In genomic region chr2:229164545-229165249, GRCh38 we compare ENCODE assay signal across 19 cellular contexts.
DNase-seq lines count a peak whose midpoint lies in the region; ATAC-seq, FAIRE-seq and TF ChIP-seq lines count a peak whose summit lies in the region.
"Had no signal": no experiment of that assay in that cellular context is flagged by ENCODE, and none has a peak within 500 bp of the region (broad histone marks: within the 10 kb centered on the region; RNA-seq: fewer than 3 reads in every experiment).

No MANE protein-coding gene starts in this region.

- H3K27ac ChIP-seq in A549 = no peak overlapping the region
- no peak overlapping the region for H3K27ac ChIP-seq in RWPE2 (ENCODE audit: poor library complexity, severe bottlenecking)
- H3K27ac ChIP-seq: gastroesophageal sphincter, prostate gland had no signal

- H3K27me3 ChIP-seq in RWPE2 (ENCODE audit: insufficient read depth, poor library complexity, severe bottlenecking) = no peaks in the 10 kb centered on the region
- H3K27me3 ChIP-seq: gastroesophageal sphincter, Peyer's patch had no signal

- TF ChIP-seq CTCF in A549 (IDR thresholded peaks at IDR 0.05) (no peak), RWPE2 (IDR thresholded peaks at IDR 0.05; ENCODE audit: poor library complexity, severe bottlenecking) (no peak)

- H3K4me2 ChIP-seq in A549 = no peak overlapping the region

- H3K4me3 ChIP-seq in A549 (no peak overlapping the region), RWPE2 (ENCODE audit: severe bottlenecking) (no peak overlapping the region)
- H3K4me3 ChIP-seq: gastroesophageal sphincter, GM12878, Peyer's patch, prostate gland had no signal

- peak; percentile 45 to 50; a peak in 3 of 6 replicates for ATAC-seq in A549
- peak; percentile 58; the same call in 1 of the 3 replicates for ATAC-seq in RWPE2 (ENCODE audit: low read depth)
- ATAC-seq in left colon = peak; percentile 36
- ATAC-seq in HG02938 (IDR thresholded peaks at IDR 0.05; ENCODE audit: unreplicated experiment) = no peak
- no peak for ATAC-seq in GM18870 (IDR thresholded peaks at IDR 0.05; ENCODE audit: unreplicated experiment)
- no peak for ATAC-seq in GM18502 (IDR thresholded peaks at IDR 0.05; ENCODE audit: poor library complexity, unreplicated experiment)
- ATAC-seq: activated T-helper 17 cell treated with anti-CD3 and anti-CD28 coated beads, Interleukin-2, amount 50 U/mL, for 72 hours; gastroesophageal sphincter; GM12878 had no signal

- POLR2A ChIA-PET in A549 (lab: Yijun Ruan, JAX) = no interaction called here

- H3K9me3 ChIP-seq in A549 (no peaks in the 10 kb centered on the region), RWPE2 (ENCODE audit: severe bottlenecking) (no peaks in the 10 kb centered on the region)
- H3K9me3 ChIP-seq: Peyer's patch, prostate gland had no signal

- H3K4me1 ChIP-seq in A549 (no peaks in the 10 kb centered on the region), RWPE2 (ENCODE audit: insufficient read depth, poor library complexity, severe bottlenecking) (no peaks in the 10 kb centered on the region)
- H3K4me1 ChIP-seq: gastroesophageal sphincter, prostate gland had no signal

- TF ChIP-seq POLR2A in A549 (IDR thresholded peaks at IDR 0.05; ENCODE audit: low read length) = no peak

- no peaks in the 10 kb centered on the region for H3K36me3 ChIP-seq in RWPE2 (ENCODE audit: low read depth)
- H3K36me3 ChIP-seq: gastroesophageal sphincter, Peyer's patch, prostate gland had no signal

- no peak for FAIRE-seq in A549 (lab: Jason Lieb, UNC)
- FAIRE-seq: GM12878, islet of Langerhans had no signal

- TF ChIP-seq EP300 in A549 (IDR thresholded peaks at IDR 0.05) = no peak

- intact Hi-C loops in left colon (cut with DNase I, micrococcal nuclease) = no loop called here

- no peak for TF ChIP-seq RAD21 in A549 (conservative IDR thresholded peaks at IDR 0.05 in 1 of 2, IDR thresholded peaks at IDR 0.05 in 1 of 2)

- WGBS in A549 (ENCODE audit: missing lambda C conversion rate) = 20% methylated on average over 2 of the region's 2 CpGs

- CTCF ChIA-PET in A549 (lab: Yijun Ruan, JAX) = interaction anchor here (1.9 kb wide), 1 partner anchor 13 kb away, joined by 8 read pairs; no protein-coding TSS in a partner anchor

- no peak for DNase-seq in A549 (ENCODE audit: low read depth in 1 of 2, low spot score in 1 of 2)
- peak; percentile 27 for DNase-seq in GM03348 (ENCODE audit: low spot score)
- DNase-seq in RWPE2 (ENCODE audit: low spot score) = no peak
- DNase-seq in left colon = no peak
- no peak for DNase-seq in stimulated activated CD4-positive, alpha-beta T cell treated with anti-CD3 and anti-CD28 coated beads, Interleukin-1b, Interleukin-23, amount 100 ng/mL, for 48 hours
- DNase-seq: activated CD4-positive, alpha-beta T cell treated with anti-CD3 and anti-CD28 coated beads, Interleukin-2, amount 50 U/mL, for 4 hours; aorta; DMS79; NCI-H446; Peyer's patch; T-helper 2 cell had no signal

TF ChIP-seq in A549, 52 proteins besides CTCF, POLR2A, EP300 and RAD21:
- TF ChIP-seq KDM1A (IDR thresholded peaks at IDR 0.05; ENCODE audit: low read depth) (no peak), CHD2 (IDR thresholded peaks at IDR 0.05; ENCODE audit: low read length, partially characterized antibody) (no peak), BHLHE40 (IDR thresholded peaks at IDR 0.05; ENCODE audit: low read depth, low read length) (no peak)
TF ChIP-seq in A549: peak in this region for 0.

Comparison
In these comparisons a context has a peak if more than half of its experiments do, and no peak if none do; other contexts are left out.
1. ATAC-seq: peak in A549 (2 of 2), RWPE2 (single experiment) and left colon (single experiment); none in HG02938 (single experiment), GM18870 (single experiment) and GM18502 (single experiment).